In genomic region chr5:138784590-138784989, GRCh38 we compare ENCODE assay signal across 14 cellular contexts. TPM values are rescaled to one million over a fixed set of nuclear protein-coding genes. Genes with fewer than 3 reads are reported as not detected.
A peak's percentile ranks its signal among the peaks of the same experiment; 100 is the strongest.
DNase-seq lines count a peak whose midpoint lies in the region; ATAC-seq and TF ChIP-seq lines count a peak whose summit lies in the region.
"Had no signal": no experiment of that assay in that cellular context is flagged by ENCODE, and none has a peak within 500 bp of the region (broad histone marks: within the 10 kb centered on the region; RNA-seq: fewer than 3 reads in every experiment).

No MANE protein-coding gene starts in this region.

- ATAC-seq in IMR-90 (ENCODE audit: low read depth), result peak; percentile 66

- no peak overlapping the region for H3K4ac ChIP-seq in IMR-90 (ENCODE audit: low read depth, low read length)

- no peak overlapping the region for H3K56ac ChIP-seq in IMR-90 (ENCODE audit: extremely low read depth, insufficient read depth, low read length)

- H3K4me3 ChIP-seq in IMR-90 (ENCODE audit: insufficient read depth, low read depth, low read length) (no peak overlapping the region), astrocyte of the cerebellum (ENCODE audit: low read depth, low read length) (no peak overlapping the region), fibroblast of pulmonary artery (replicated peaks; ENCODE audit: low read depth, low read length) (no peak overlapping the region)
- H3K4me3 ChIP-seq: SK-N-MC had no signal

- H3K14ac ChIP-seq in IMR-90 (replicated peaks; ENCODE audit: low read depth, low read length), result no peak overlapping the region

- H3K9ac ChIP-seq in IMR-90 (ENCODE audit: low read depth, low read length), result no peak overlapping the region

- no peaks in the 10 kb centered on the region for H3K4me1 Mint-ChIP-seq in activated CD4-positive, alpha-beta memory T cell treated with anti-CD3 and anti-CD28 coated beads for 36 hours (ENCODE audit: low read depth)
- H3K4me1 Mint-ChIP-seq: CD8-positive, alpha-beta memory T cell had no signal

- no peak overlapping the region for H4K5ac ChIP-seq in IMR-90 (ENCODE audit: low read depth, low read length)

- no peak for TF ChIP-seq POLR2A in IMR-90 (IDR thresholded peaks at IDR 0.05; ENCODE audit: low read depth, low read length)

- H2AFZ ChIP-seq in IMR-90 (replicated peaks; ENCODE audit: low read length, poor library complexity), result no peak overlapping the region

- H4K91ac ChIP-seq in IMR-90 (ENCODE audit: insufficient read depth, low read depth, low read length), result no peak overlapping the region

- 0 out of 2 replicates have a peak overlapping the region, but pooled peaks have one; percentile 16 for H3K23ac ChIP-seq in IMR-90 (ENCODE audit: low read depth, low read length)

- no peaks in the 10 kb centered on the region for H3K9me3 Mint-ChIP-seq in activated CD4-positive, alpha-beta memory T cell treated with anti-CD3 and anti-CD28 coated beads for 36 hours

- POLR2A ChIA-PET in IMR-90 (lab: Charles Lee; ENCODE audit: unreplicated experiment), result no interaction called here
- POLR2A ChIA-PET in activated CD4-positive, alpha-beta memory T cell treated with anti-CD3 and anti-CD28 coated beads for 36 hours (lab: Charles Lee), result no interaction called here

- H2BK20ac ChIP-seq in IMR-90 (ENCODE audit: low read depth, low read length), result no peak overlapping the region

- no TSS peak for BruUV-seq in IMR-90 (replicated peaks; lab: Mats Ljungman, UMichigan)

- H2AK5ac ChIP-seq in IMR-90 (ENCODE audit: low read depth, low read length), result no peak overlapping the region

- TF ChIP-seq CTCF in IMR-90 (conservative IDR thresholded peaks at IDR 0.05; ENCODE audit: low read depth, low read length) (no peak), astrocyte of the cerebellum (IDR thresholded peaks at IDR 0.05; ENCODE audit: low read depth, low read length, missing control alignments) (no peak), fibroblast of pulmonary artery (IDR thresholded peaks at IDR 0.05; ENCODE audit: low read length, missing control alignments) (no peak)

- no peak overlapping the region for H2BK15ac ChIP-seq in IMR-90 (ENCODE audit: low read depth, low read length)

- H3K4me2 ChIP-seq in IMR-90 (ENCODE audit: low read depth, low read length), result 0 out of 2 replicates have a peak overlapping the region, but pooled peaks have one; percentile 37

- in situ Hi-C loops in IMR-90 (cut with MboI; ENCODE audit: low sequenced_read_pairs), result no loop called here
- in situ Hi-C loops in astrocyte of the cerebellum (cut with HindIII; ENCODE audit: low sequenced_read_pairs), result no loop called here

- no peaks in the 10 kb centered on the region for H3K27me3 ChIP-seq in IMR-90 (ENCODE audit: control insufficient read depth, insufficient read depth, low read length)

- H3K9me3 ChIP-seq in IMR-90 (ENCODE audit: control insufficient read depth, insufficient read depth, low read length), result no peaks in the 10 kb centered on the region

- H3K36me3 ChIP-seq in IMR-90 (ENCODE audit: control insufficient read depth, insufficient read depth, low read length), result peaks cover 20% of the 10 kb centered on the region

- no peak overlapping the region for H3K4me3 Mint-ChIP-seq in activated CD4-positive, alpha-beta memory T cell treated with anti-CD3 and anti-CD28 coated beads for 36 hours
- H3K4me3 Mint-ChIP-seq: CD8-positive, alpha-beta memory T cell had no signal

- no peak overlapping the region for H3K27ac ChIP-seq in IMR-90 (ENCODE audit: insufficient read depth, low read length)
- H3K27ac ChIP-seq: SK-N-MC had no signal

- dilution Hi-C loops in IMR-90 (cut with HindIII; ENCODE audit: low sequenced_read_pairs, unreplicated experiment), result no loop called here

- peaks cover 62% of the 10 kb centered on the region for H4K20me1 ChIP-seq in IMR-90 (ENCODE audit: insufficient read depth, low read length)

- TF ChIP-seq RAD21 in IMR-90 (IDR thresholded peaks at IDR 0.05; ENCODE audit: low read length), result no peak

- H3K4me1 ChIP-seq in IMR-90 (ENCODE audit: control insufficient read depth, insufficient read depth, low read length), result peaks cover 4% of the 10 kb centered on the region; the same call in 1 of the 2 replicates

- WGBS in IMR-90 (ENCODE audit: extremely low coverage in 2 of 2, insufficient read length in 1 of 2), 2 experiments, result no CpG with 5 or more reads among the region's 1 CpG

- peaks cover 22 to 65% of the 10 kb centered on the region in 2 experiments; a peak in 3 of 4 replicates for H3K79me1 ChIP-seq in IMR-90 (ENCODE audit: low read depth in 1 of 2, low read length in 2 of 2)

- intact Hi-C loops in IMR-90 (cut with micrococcal nuclease), result no loop called here
- intact Hi-C loops in activated CD4-positive, alpha-beta memory T cell treated with anti-CD3 and anti-CD28 coated beads for 36 hours (cut with micrococcal nuclease), result no loop called here

- peaks cover 5% of the 10 kb centered on the region for H3K36me3 Mint-ChIP-seq in activated CD4-positive, alpha-beta memory T cell treated with anti-CD3 and anti-CD28 coated beads for 36 hours

- H3K9me1 ChIP-seq in IMR-90 (ENCODE audit: insufficient read depth, low read length), result peaks cover 10% of the 10 kb centered on the region

- H3K18ac ChIP-seq in IMR-90 (ENCODE audit: low read depth, low read length), result no peak overlapping the region

- no peaks in the 10 kb centered on the region for H3K27me3 Mint-ChIP-seq in activated CD4-positive, alpha-beta memory T cell treated with anti-CD3 and anti-CD28 coated beads for 36 hours

- H4K8ac ChIP-seq in IMR-90 (ENCODE audit: low read depth in 2 of 2, low read length in 2 of 2), result no peak overlapping the region

- DNase-seq in EH (ENCODE audit: low read depth), result peak; percentile 71
- DNase-seq in IMR-90, result peak; percentile 48
- DNase-seq in astrocyte of the cerebellum (ENCODE audit: low read depth), result peak; percentile 45
- peak; percentile 55 for DNase-seq in fibroblast of pulmonary artery (ENCODE audit: low read depth)
- DNase-seq in activated CD4-positive, alpha-beta memory T cell treated with anti-CD3 and anti-CD28 coated beads for 36 hours, result no peak
- DNase-seq in stimulated activated CD4-positive, alpha-beta T cell treated with anti-CD3 and anti-CD28 coated beads, Interleukin-4, amount 100 ng/mL, for 1 hour, result no peak
- DNase-seq in NK-92 treated with Interleukin-12 subunit alpha and Interleukin-12 subunit beta, amount 100 ng/mL, for 24 hours (lab: John Stamatoyannopoulos, UW), result no peak
- DNase-seq in DMS 273 (lab: John Stamatoyannopoulos, UW; ENCODE audit: unreplicated experiment), result no peak
- DNase-seq: ACHN; CD8-positive, alpha-beta memory T cell; NCI-H146; NCI-H345; NCI-H69 had no signal

- no peak overlapping the region for H3K27ac Mint-ChIP-seq in activated CD4-positive, alpha-beta memory T cell treated with anti-CD3 and anti-CD28 coated beads for 36 hours
- H3K27ac Mint-ChIP-seq: CD8-positive, alpha-beta memory T cell had no signal

- H2BK5ac ChIP-seq in IMR-90 (ENCODE audit: low read depth, low read length, poor library complexity, severe bottlenecking), result no peak overlapping the region

- no peak overlapping the region for H2AK9ac ChIP-seq in IMR-90 (replicated peaks; ENCODE audit: low read depth, low read length, poor library complexity)

- CTCF ChIA-PET in IMR-90 (lab: Yijun Ruan, JAX), result no interaction called here
- CTCF ChIA-PET in activated CD4-positive, alpha-beta memory T cell treated with anti-CD3 and anti-CD28 coated beads for 36 hours (lab: Charles Lee), result no interaction called here

- H2BK120ac ChIP-seq in IMR-90 (ENCODE audit: low read depth, low read length), result no peak overlapping the region

TF ChIP-seq in IMR-90, 13 proteins besides CTCF, POLR2A, EP300 and RAD21:
- TF ChIP-seq CEBPB (IDR thresholded peaks at IDR 0.05; ENCODE audit: low read depth, low read length), result no peak
- no peak for TF ChIP-seq FOS (IDR thresholded peaks at IDR 0.05; ENCODE audit: low read depth, low read length)
- TF ChIP-seq MAFK (IDR thresholded peaks at IDR 0.05; ENCODE audit: low read depth, low read length), result no peak
- TF ChIP-seq MXI1 (IDR thresholded peaks at IDR 0.05; ENCODE audit: borderline replicate concordance, low read depth, low read length), result no peak
- no peak for TF ChIP-seq CHD1 (IDR thresholded peaks at IDR 0.05; ENCODE audit: low read depth, low read length)
- no peak for TF ChIP-seq NFE2L2 (IDR thresholded peaks at IDR 0.05; ENCODE audit: low read depth, low read length)
- no peak for TF ChIP-seq RCOR1 (IDR thresholded peaks at IDR 0.05; ENCODE audit: insufficient replicate concordance, low read length)
- TF ChIP-seq MAZ (IDR thresholded peaks at IDR 0.05; ENCODE audit: borderline replicate concordance, low read depth, low read length), result no peak
- no peak for TF ChIP-seq ELK1 (IDR thresholded peaks at IDR 0.05; ENCODE audit: borderline replicate concordance, low read depth, low read length)
- no peak for TF ChIP-seq USF2 (IDR thresholded peaks at IDR 0.05; ENCODE audit: low read depth, low read length)
- no peak for TF ChIP-seq RFX5 (IDR thresholded peaks at IDR 0.05; ENCODE audit: low read depth, low read length)
- TF ChIP-seq SMC3 (IDR thresholded peaks at IDR 0.05; ENCODE audit: low read depth, low read length), result no peak
- TF ChIP-seq BHLHE40 (IDR thresholded peaks at IDR 0.05; ENCODE audit: low read depth, low read length), result no peak

RNA-seq across cellular contexts. Expression of gene CTNNA1, which starts 31.4 kb away (rescaled TPM):
- total RNA-seq in IMR-90 (2012; rRNA removed), result 395 and 471 TPM in 2 replicates
- polyA plus RNA-seq in IMR-90 (2012; rRNA removed), result 192 and 220 TPM in 2 replicates
- 116 and 120 TPM in 2 replicates for polyA plus RNA-seq in IMR-90 (2012; cell fraction: cytosol; rRNA removed)
- polyA plus RNA-seq in IMR-90 (2012; cell fraction: nucleus; rRNA removed; ENCODE audit: low replicate concordance), result 108 and 158 TPM in 2 replicates
- total RNA-seq in activated CD4-positive, alpha-beta memory T cell treated with anti-CD3 and anti-CD28 coated beads for 36 hours, result 10 to 100 TPM; 82.8 to 89.5 TPM

Comparison
In these comparisons a context has a peak if more than half of its experiments do, and no peak if none do; other contexts are left out.
1. DNase-seq: peak in EH (single experiment), IMR-90 (single experiment), astrocyte of the cerebellum (single experiment) and fibroblast of pulmonary artery (single experiment); none in activated CD4-positive, alpha-beta memory T cell treated with anti-CD3 and anti-CD28 coated beads for 36 hours (single experiment), stimulated activated CD4-positive, alpha-beta T cell treated with anti-CD3 and anti-CD28 coated beads, Interleukin-4, amount 100 ng/mL, for 1 hour (single experiment), NK-92 treated with Interleukin-12 subunit alpha and Interleukin-12 subunit beta, amount 100 ng/mL, for 24 hours (single experiment) and DMS 273 (single experiment).